8 cellular contexts compared by ENCODE assay signal in genomic region chr9:73023025-73023541, GRCh38.
DNase-seq lines count a peak whose midpoint lies in the region; ATAC-seq, FAIRE-seq and TF ChIP-seq lines count a peak whose summit lies in the region.

No MANE protein-coding gene starts in this region.

- intact Hi-C loops in K562 (cut with micrococcal nuclease): loop anchor here (2.0 to 5.0 kb wide), 3 partner anchors 71 to 159 kb away; partner anchors contain the start of gene ALDH1A1

- no peak overlapping the region for H3K4me2 ChIP-seq in K562 (ENCODE audit: insufficient read depth, low read length)

- TF ChIP-seq CTCF in K562 (IDR thresholded peaks at IDR 0.05 in 2 of 3, conservative IDR thresholded peaks at IDR 0.05 in 1 of 3; ENCODE audit: insufficient read depth in 2 of 3, low read depth in 1 of 3, low read length in 3 of 3): peak; percentile 50 to 58 (median 55)

- DNase-seq in AG20443 (ENCODE audit: low spot score): peak; percentile 63
- peak; percentile 64 for DNase-seq in KG1 (lab: John Stamatoyannopoulos, UW)
- peak in 2 of 4 experiments; percentile 15 to 72 for DNase-seq in K562 (ENCODE audit: extremely low read depth in 1 of 4, low spot score in 3 of 4)
- peak; percentile 58 to 64 (median 63) for DNase-seq in immature natural killer cell
- DNase-seq in stimulated activated CD4-positive, alpha-beta T cell treated with anti-CD3 and anti-CD28 coated beads, Interleukin-12 subunit alpha, Interleukin-12 subunit beta, amount 100 ng/mL, for 48 hours (ENCODE audit: low read depth in 2 of 3, low spot score in 1 of 3): peak; percentile 2 to 37 (median 24)

- no peaks in the 10 kb centered on the region for H3K27me3 ChIP-seq in K562 (ENCODE audit: control insufficient read depth in 2 of 2, insufficient read depth in 2 of 2, low read length in 2 of 2)

- no peaks in the 10 kb centered on the region for H3K79me2 ChIP-seq in K562 (ENCODE audit: control insufficient read depth, insufficient read depth, low read length)

- 0 out of 2 replicates have a peak, but pooled peaks cover 6% of the 10 kb centered on the region for H3K9me3 ChIP-seq in K562 (replicated peaks; ENCODE audit: control insufficient read depth, insufficient read depth, low read depth, low read length)

- peaks cover 5% of the 10 kb centered on the region; the same call in 1 of the 3 replicates for H3K36me3 ChIP-seq in K562 (ENCODE audit: control insufficient read depth, insufficient read depth, low read length)

- H3K27me3 Mint-ChIP-seq in immature natural killer cell (ENCODE audit: low read depth in 3 of 3): peaks cover 3 to 6% (median 4%) of the 10 kb centered on the region in 3 donors

- peak overlapping the region; percentile 38 to 72 (median 56) for H3K4me3 Mint-ChIP-seq in immature natural killer cell

- TF ChIP-seq RAD21 in K562 (CRISPR knock-in tag; conservative IDR thresholded peaks at IDR 0.05 in 1 of 2, IDR thresholded peaks at IDR 0.05 in 1 of 2): peak; percentile 44 to 73

- CTCF ChIA-PET in K562 (lab: Yijun Ruan, JAX; ENCODE audit: low intra/inter-chr PET ratio): no interaction called here

- peaks cover 14 to 16% of the 10 kb centered on the region in 2 donors for H3K4me1 Mint-ChIP-seq in immature natural killer cell

- H3K9me1 ChIP-seq in K562 (ENCODE audit: control insufficient read depth, insufficient read depth, low read length): no peaks in the 10 kb centered on the region

- peak; percentile 58 for FAIRE-seq in K562 (lab: Jason Lieb, UNC)

- peaks cover 0 to under 1% (median 0%) of the 10 kb centered on the region in 6 donors for H3K9me3 Mint-ChIP-seq in immature natural killer cell

- WGBS in K562 (ENCODE audit: insufficient coverage, low coverage, missing lambda C conversion rate): 51% methylated on average over 7 of the region's 7 CpGs

- POLR2A ChIA-PET in K562 (lab: Yijun Ruan, JAX): no interaction called here

- peak overlapping the region; percentile 81; the same call in 1 of the 2 replicates for H2AFZ ChIP-seq in K562 (ENCODE audit: low read depth, low read length)

- no peaks in the 10 kb centered on the region for H3K36me3 Mint-ChIP-seq in immature natural killer cell

- H3K4me3 ChIP-seq in K562: no peak overlapping the region

- no peak overlapping the region for H3K9ac ChIP-seq in K562 (ENCODE audit: insufficient read depth in 1 of 2, low read depth in 2 of 2, low read length in 2 of 2)

- ATAC-seq in GM19043 (IDR thresholded peaks at IDR 0.05; ENCODE audit: low read depth, unreplicated experiment) (peak; percentile 57), SK-N-SH treated with all-trans-retinoic acid at 6 μM for 48 hours (peak; percentile 75), K562 (no peak), HG02852 (IDR thresholded peaks at IDR 0.05; ENCODE audit: unreplicated experiment) (no peak)

- H3K4me1 ChIP-seq in K562 (replicated peaks in 1 of 2; ENCODE audit: control insufficient read depth in 2 of 2, insufficient read depth in 2 of 2, low read length in 2 of 2): peaks cover 8 to 24% of the 10 kb centered on the region in 2 experiments; a peak in 3 of 5 replicates

- H4K20me1 ChIP-seq in K562 (replicated peaks; ENCODE audit: control insufficient read depth, insufficient read depth, low read length): no peaks in the 10 kb centered on the region

- H3K27ac ChIP-seq in K562 (ENCODE audit: extremely low read depth, low read depth, low read length): peak overlapping the region; percentile 74; the same call in 1 of the 3 replicates

- TF ChIP-seq POLR2A in K562 (conservative IDR thresholded peaks at IDR 0.05): no peak

- BruUV-seq in K562 (replicated peaks; lab: Mats Ljungman, UMichigan): no TSS peak

- in situ Hi-C loops in K562 (cut with MboI): no loop called here

- TF ChIP-seq EP300 in K562 (IDR thresholded peaks at IDR 0.05; ENCODE audit: low read length): no peak

- H3K27ac Mint-ChIP-seq in immature natural killer cell: peak overlapping the region in 4 of 6 donors; percentile 2 to 40 (median 10)

TF ChIP-seq in SK-N-SH treated with all-trans-retinoic acid at 6 μM for 48 hours, 23 proteins besides CTCF, POLR2A, EP300 and RAD21 (continues in another document):
- TF ChIP-seq, protein P1, sequence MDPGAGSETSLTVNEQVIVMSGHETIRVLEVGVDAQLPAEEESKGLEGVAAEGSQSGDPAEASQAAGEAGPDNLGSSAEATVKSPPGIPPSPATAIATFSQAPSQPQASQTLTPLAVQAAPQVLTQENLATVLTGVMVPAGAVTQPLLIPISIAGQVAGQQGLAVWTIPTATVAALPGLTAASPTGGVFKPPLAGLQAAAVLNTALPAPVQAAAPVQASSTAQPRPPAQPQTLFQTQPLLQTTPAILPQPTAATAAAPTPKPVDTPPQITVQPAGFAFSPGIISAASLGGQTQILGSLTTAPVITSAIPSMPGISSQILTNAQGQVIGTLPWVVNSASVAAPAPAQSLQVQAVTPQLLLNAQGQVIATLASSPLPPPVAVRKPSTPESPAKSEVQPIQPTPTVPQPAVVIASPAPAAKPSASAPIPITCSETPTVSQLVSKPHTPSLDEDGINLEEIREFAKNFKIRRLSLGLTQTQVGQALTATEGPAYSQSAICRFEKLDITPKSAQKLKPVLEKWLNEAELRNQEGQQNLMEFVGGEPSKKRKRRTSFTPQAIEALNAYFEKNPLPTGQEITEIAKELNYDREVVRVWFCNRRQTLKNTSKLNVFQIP (CRISPR knock-in tag; IDR thresholded peaks at IDR 0.05; ENCODE audit: borderline replicate concordance, low read depth): no peak
- TF ChIP-seq TCF4 (CRISPR knock-in tag; IDR thresholded peaks at IDR 0.05; ENCODE audit: borderline replicate concordance) (no peak), ZNF70 (CRISPR knock-in tag; IDR thresholded peaks at IDR 0.05) (no peak), TOX (CRISPR knock-in tag; IDR thresholded peaks at IDR 0.05; ENCODE audit: borderline replicate concordance) (no peak), ISL1 (CRISPR knock-in tag; IDR thresholded peaks at IDR 0.05) (no peak), ARNTL (CRISPR knock-in tag; IDR thresholded peaks at IDR 0.05; ENCODE audit: borderline replicate concordance, low read depth) (no peak), PPARA (CRISPR knock-in tag; IDR thresholded peaks at IDR 0.05; ENCODE audit: borderline replicate concordance) (no peak), ZFP3 (CRISPR knock-in tag; IDR thresholded peaks at IDR 0.05) (no peak)
- TF ChIP-seq, protein P2, sequence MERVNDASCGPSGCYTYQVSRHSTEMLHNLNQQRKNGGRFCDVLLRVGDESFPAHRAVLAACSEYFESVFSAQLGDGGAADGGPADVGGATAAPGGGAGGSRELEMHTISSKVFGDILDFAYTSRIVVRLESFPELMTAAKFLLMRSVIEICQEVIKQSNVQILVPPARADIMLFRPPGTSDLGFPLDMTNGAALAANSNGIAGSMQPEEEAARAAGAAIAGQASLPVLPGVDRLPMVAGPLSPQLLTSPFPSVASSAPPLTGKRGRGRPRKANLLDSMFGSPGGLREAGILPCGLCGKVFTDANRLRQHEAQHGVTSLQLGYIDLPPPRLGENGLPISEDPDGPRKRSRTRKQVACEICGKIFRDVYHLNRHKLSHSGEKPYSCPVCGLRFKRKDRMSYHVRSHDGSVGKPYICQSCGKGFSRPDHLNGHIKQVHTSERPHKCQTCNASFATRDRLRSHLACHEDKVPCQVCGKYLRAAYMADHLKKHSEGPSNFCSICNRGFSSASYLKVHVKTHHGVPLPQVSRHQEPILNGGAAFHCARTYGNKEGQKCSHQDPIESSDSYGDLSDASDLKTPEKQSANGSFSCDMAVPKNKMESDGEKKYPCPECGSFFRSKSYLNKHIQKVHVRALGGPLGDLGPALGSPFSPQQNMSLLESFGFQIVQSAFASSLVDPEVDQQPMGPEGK (CRISPR knock-in tag; IDR thresholded peaks at IDR 0.05; ENCODE audit: borderline replicate concordance): no peak

TF ChIP-seq in K562, 482 proteins besides CTCF, POLR2A, EP300 and RAD21 (continues in another document):
- peak; percentile 11; the same call in 1 of the 2 replicates for TF ChIP-seq FOSL1 (tag; conservative IDR thresholded peaks at IDR 0.05)
- no peak for TF ChIP-seq MEF2D (tag; conservative IDR thresholded peaks at IDR 0.05; ENCODE audit: low read depth)
- TF ChIP-seq MEIS2 (IDR thresholded peaks at IDR 0.05; ENCODE audit: partially characterized antibody): peak; percentile 68
- peak; percentile 62; the same call in 1 of the 2 replicates for TF ChIP-seq JUND (IDR thresholded peaks at IDR 0.05; ENCODE audit: borderline replicate concordance, low read depth, low read length)
- TF ChIP-seq JUND (tag; IDR thresholded peaks at IDR 0.05; ENCODE audit: borderline replicate concordance, low read depth, low read length): peak; percentile 64; the same call in 2 of the 3 replicates
- TF ChIP-seq, protein P3, sequence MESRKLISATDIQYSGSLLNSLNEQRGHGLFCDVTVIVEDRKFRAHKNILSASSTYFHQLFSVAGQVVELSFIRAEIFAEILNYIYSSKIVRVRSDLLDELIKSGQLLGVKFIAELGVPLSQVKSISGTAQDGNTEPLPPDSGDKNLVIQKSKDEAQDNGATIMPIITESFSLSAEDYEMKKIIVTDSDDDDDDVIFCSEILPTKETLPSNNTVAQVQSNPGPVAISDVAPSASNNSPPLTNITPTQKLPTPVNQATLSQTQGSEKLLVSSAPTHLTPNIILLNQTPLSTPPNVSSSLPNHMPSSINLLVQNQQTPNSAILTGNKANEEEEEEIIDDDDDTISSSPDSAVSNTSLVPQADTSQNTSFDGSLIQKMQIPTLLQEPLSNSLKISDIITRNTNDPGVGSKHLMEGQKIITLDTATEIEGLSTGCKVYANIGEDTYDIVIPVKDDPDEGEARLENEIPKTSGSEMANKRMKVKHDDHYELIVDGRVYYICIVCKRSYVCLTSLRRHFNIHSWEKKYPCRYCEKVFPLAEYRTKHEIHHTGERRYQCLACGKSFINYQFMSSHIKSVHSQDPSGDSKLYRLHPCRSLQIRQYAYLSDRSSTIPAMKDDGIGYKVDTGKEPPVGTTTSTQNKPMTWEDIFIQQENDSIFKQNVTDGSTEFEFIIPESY (CRISPR knock-in tag; IDR thresholded peaks at IDR 0.05): peak; percentile 97
- TF ChIP-seq VEZF1 (CRISPR knock-in tag; IDR thresholded peaks at IDR 0.05): peak; percentile 15; the same call in 1 of the 2 replicates
- no peak for TF ChIP-seq SP1 (CRISPR knock-in tag; IDR thresholded peaks at IDR 0.05)
- 0 out of 2 replicates have a peak, but pooled peaks have one; percentile 9 for TF ChIP-seq TEAD4 (IDR thresholded peaks at IDR 0.05; ENCODE audit: low read length)
- TF ChIP-seq TEAD4 (CRISPR knock-in tag; IDR thresholded peaks at IDR 0.05; ENCODE audit: borderline replicate concordance): no peak

Comparison
In these comparisons a context has a peak if more than half of its experiments do, and no peak if none do; other contexts are left out.
1. ATAC-seq: peak in GM19043 (single experiment) and SK-N-SH treated with all-trans-retinoic acid at 6 μM for 48 hours (single experiment); none in K562 (single experiment) and HG02852 (single experiment).